ENCODE assay signal across 8 cellular contexts in genomic region chr9:95822583-95823431, GRCh38. TPM values are rescaled to one million over a fixed set of nuclear protein-coding genes. Genes with fewer than 3 reads are reported as not detected.
DNase-seq lines count a peak whose midpoint lies in the region; ATAC-seq and TF ChIP-seq lines count a peak whose summit lies in the region.

No MANE protein-coding gene starts in this region.

- H3K9me3 ChIP-seq in thymus (ENCODE audit: control insufficient read depth) (no peaks in the 10 kb centered on the region), lower lobe of right lung (no peaks in the 10 kb centered on the region)

- DNase-seq in LHCN-M2 (ENCODE audit: low read depth) (peak; percentile 89), dedifferentiated amniotic fluid mesenchymal stem cell (ENCODE audit: extremely low spot score) (peak; percentile 56), DMS79 (lab: John Stamatoyannopoulos, UW) (no peak), lower lobe of right lung (no peak), NCI-H2107 treated with DMSO at 0.1 percent for 48 hours (lab: John Stamatoyannopoulos, UW; ENCODE audit: unreplicated experiment) (no peak)

- H3K4me1 ChIP-seq in thymus (ENCODE audit: control insufficient read depth, insufficient read depth, low read length): no peaks in the 10 kb centered on the region
- peaks cover 8% of the 10 kb centered on the region for H3K4me1 ChIP-seq in lower lobe of right lung

- TF ChIP-seq CTCF in lower lobe of right lung (IDR thresholded peaks at IDR 0.05): no peak

- 81% methylated on average over 11 of the region's 11 CpGs for WGBS in thymus

- H3K27me3 ChIP-seq in thymus (ENCODE audit: control insufficient read depth, insufficient read depth) (no peaks in the 10 kb centered on the region), lower lobe of right lung (ENCODE audit: low read depth) (no peaks in the 10 kb centered on the region)

- intact Hi-C loops in lower lobe of right lung (cut with DNase I): no loop called here

- H3K36me3 ChIP-seq in thymus (ENCODE audit: control insufficient read depth, insufficient read depth) (no peaks in the 10 kb centered on the region), lower lobe of right lung (no peaks in the 10 kb centered on the region)

- H3K27ac ChIP-seq in thymus (ENCODE audit: low read depth): peak overlapping the region; percentile 33
- no peak overlapping the region for H3K27ac ChIP-seq in lower lobe of right lung

- H3K4me3 ChIP-seq in thymus (ENCODE audit: low read length): no peak overlapping the region
- H3K4me3 ChIP-seq in lower lobe of right lung: no peak overlapping the region

- ATAC-seq in GM18502 (IDR thresholded peaks at IDR 0.05; ENCODE audit: poor library complexity, unreplicated experiment) (peak; percentile 94), GM21737 (IDR thresholded peaks at IDR 0.05; ENCODE audit: unreplicated experiment) (peak; percentile 89), lower lobe of right lung (no peak)

RNA-seq across cellular contexts. Expression of gene ERCC6L2, which starts 52.7 kb away (rescaled TPM):
- total RNA-seq in LHCN-M2 (2014; rRNA removed) (61.1 and 61.8 TPM in 2 replicates), lower lobe of right lung (42.8 TPM)
- polyA plus RNA-seq in LHCN-M2 (2012): 7.6 TPM
- 13.3 TPM for polyA plus RNA-seq in thymus

Comparison
In these comparisons a context has a peak if more than half of its experiments do, and no peak if none do; other contexts are left out.
1. ATAC-seq: peak in GM18502 (single experiment) and GM21737 (single experiment); none in lower lobe of right lung (0 of 2).
2. DNase-seq: peak in LHCN-M2 (single experiment) and dedifferentiated amniotic fluid mesenchymal stem cell (single experiment); none in DMS79 (single experiment), lower lobe of right lung (single experiment) and NCI-H2107 treated with DMSO at 0.1 percent for 48 hours (single experiment).